21 cellular contexts compared by ENCODE assay signal in the genomic region with DNA sequence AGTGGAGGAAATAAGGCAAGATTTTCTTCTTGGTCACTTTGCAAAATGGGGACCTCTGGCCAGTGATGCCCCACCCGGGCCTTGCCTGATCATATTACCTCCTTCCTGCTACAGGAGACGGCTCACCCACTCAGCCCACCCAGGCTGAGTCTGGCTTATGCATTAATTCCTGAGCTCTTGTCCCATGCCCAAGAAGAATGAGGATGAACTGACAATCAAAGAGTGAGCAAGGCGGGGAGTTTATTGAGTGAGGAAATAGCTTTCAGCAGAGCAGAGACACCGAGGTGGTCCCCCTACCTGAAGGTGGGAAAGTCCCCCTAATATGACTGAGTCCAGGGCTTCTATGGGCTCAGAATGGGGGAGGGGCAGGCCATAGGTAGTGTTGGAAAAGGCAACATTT.
DNase-seq lines count a peak whose midpoint lies in the region; ATAC-seq and TF ChIP-seq lines count a peak whose summit lies in the region.
"Had no signal": no experiment of that assay in that cellular context is flagged by ENCODE, and none has a peak within 500 bp of the region (broad histone marks: within the 10 kb centered on the region; RNA-seq: fewer than 3 reads in every experiment).

No MANE protein-coding gene starts in this region.

- peaks cover 0 to 22% (median 6%) of the 10 kb centered on the region in 4 donors for H3K4me1 ChIP-seq in tibial artery
- H3K4me1 ChIP-seq: SJCRH30 had no signal

- H3K27ac ChIP-seq in tibial artery = peak overlapping the region; percentile 43 to 71
- H3K27ac ChIP-seq: 22Rv1, SJCRH30 had no signal

- no peaks in the 10 kb centered on the region for H3K36me3 ChIP-seq in tibial artery
- H3K36me3 ChIP-seq: Peyer's patch, SJCRH30 had no signal

- H3K27ac Mint-ChIP-seq in dendritic cell treated with granulocyte-macrophage colony-stimulating factor and Interleukin-4, amounts not matched to agents 40 ng/mL and 50 ng/mL, for 4 days = peak overlapping the region; percentile 0
- H3K27ac Mint-ChIP-seq: CD8-positive, alpha-beta T cell had no signal

- H3K4me3 Mint-ChIP-seq in dendritic cell treated with granulocyte-macrophage colony-stimulating factor and Interleukin-4, amounts not matched to agents 40 ng/mL and 50 ng/mL, for 4 days = no peak overlapping the region
- H3K4me3 Mint-ChIP-seq: CD8-positive, alpha-beta T cell had no signal

- H3K27me3 ChIP-seq in tibial artery = no peaks in the 10 kb centered on the region
- H3K27me3 ChIP-seq: Peyer's patch, SJCRH30 had no signal

- peaks cover 10% of the 10 kb centered on the region for H3K4me1 Mint-ChIP-seq in dendritic cell treated with granulocyte-macrophage colony-stimulating factor and Interleukin-4, amounts not matched to agents 40 ng/mL and 50 ng/mL, for 4 days (ENCODE audit: low read depth)

- H3K36me3 Mint-ChIP-seq in dendritic cell treated with granulocyte-macrophage colony-stimulating factor and Interleukin-4, amounts not matched to agents 40 ng/mL and 50 ng/mL, for 4 days (ENCODE audit: low read depth) = peaks cover 5% of the 10 kb centered on the region
- H3K36me3 Mint-ChIP-seq: CD8-positive, alpha-beta T cell had no signal

- intact Hi-C loops in dendritic cell treated with granulocyte-macrophage colony-stimulating factor and Interleukin-4, amounts not matched to agents 40 ng/mL and 50 ng/mL, for 4 days (cut with micrococcal nuclease) = no loop called here
- intact Hi-C loops in tibial artery (cut with DNase I; ENCODE audit: low total_unique reads) = no loop called here

- H3K9me3 Mint-ChIP-seq in dendritic cell treated with granulocyte-macrophage colony-stimulating factor and Interleukin-4, amounts not matched to agents 40 ng/mL and 50 ng/mL, for 4 days = peaks cover 10% of the 10 kb centered on the region

- peaks cover 2% of the 10 kb centered on the region for H3K27me3 Mint-ChIP-seq in dendritic cell treated with granulocyte-macrophage colony-stimulating factor and Interleukin-4, amounts not matched to agents 40 ng/mL and 50 ng/mL, for 4 days

- no peak for TF ChIP-seq CTCF in tibial artery (IDR thresholded peaks at IDR 0.05)

- H3K9me3 ChIP-seq in tibial artery = peaks cover 0 to 6% (median 0%) of the 10 kb centered on the region in 3 donors
- H3K9me3 ChIP-seq: SJCRH30 had no signal

- H3K4me3 ChIP-seq in tibial artery = no peak overlapping the region
- H3K4me3 ChIP-seq: Peyer's patch, SJCRH30 had no signal

- DNase-seq in DMS 273 (lab: John Stamatoyannopoulos, UW; ENCODE audit: unreplicated experiment) = peak; percentile 3
- no peak for DNase-seq in DMS 273 treated with DMSO at 0.1 percent for 48 hours (lab: John Stamatoyannopoulos, UW)
- DNase-seq in OCI-M1 (lab: John Stamatoyannopoulos, UW) = peak; percentile 11
- no peak for DNase-seq in tibial artery
- no peak for DNase-seq in AG08395 (ENCODE audit: low spot score)
- DNase-seq: ACHN; C1 segment of cervical spinal cord; CD8-positive, alpha-beta T cell; GDM1; NCI-H1417 treated with DMSO at 0.1 percent for 48 hours; NCI-H187; NCI-H2107; NCI-H2227 treated with DMSO at 0.1 percent for 48 hours; NCI-H510A treated with DMSO at 0.1 percent for 48 hours; NCI-H748 treated with DMSO at 0.1 percent for 48 hours; Peyer's patch; SJCRH30 had no signal

- ATAC-seq in HG03460 (IDR thresholded peaks at IDR 0.05; ENCODE audit: unreplicated experiment) (no peak), HG03469 (IDR thresholded peaks at IDR 0.05; ENCODE audit: unreplicated experiment) (no peak)
- ATAC-seq: CD8-positive, alpha-beta T cell had no signal

Comparison
In these comparisons a context has a peak if more than half of its experiments do, and no peak if none do; other contexts are left out.
1. DNase-seq: peak in DMS 273 (single experiment) and OCI-M1 (single experiment); none in DMS 273 treated with DMSO at 0.1 percent for 48 hours (single experiment), tibial artery (0 of 2) and AG08395 (single experiment).